ENCODE assay signal across 15 cellular contexts in genomic region chr10:71459513-71459912, GRCh38.
A peak's percentile ranks its signal among the peaks of the same experiment; 100 is the strongest.
DNase-seq lines count a peak whose midpoint lies in the region; ATAC-seq and TF ChIP-seq lines count a peak whose summit lies in the region.
"Had no signal": no experiment of that assay in that cellular context is flagged by ENCODE, and none has a peak within 500 bp of the region (broad histone marks: within the 10 kb centered on the region; RNA-seq: fewer than 3 reads in every experiment).

No MANE protein-coding gene starts in this region.

- CTCF ChIA-PET in HCT116 (lab: Charles Lee) = interaction anchor here (1.1 kb wide), 1 partner anchor 26 kb away, joined by 3 read pairs; no protein-coding TSS in a partner anchor

- no peaks in the 10 kb centered on the region for H3K9me2 ChIP-seq in HCT116 (ENCODE audit: insufficient read depth)

- no peak overlapping the region for H3K4me2 ChIP-seq in HCT116 (ENCODE audit: low read length)

- H3K27ac ChIP-seq in HCT116 (ENCODE audit: low read depth, low read length) = no peak overlapping the region
- H3K27ac ChIP-seq in gastrocnemius medialis = no peak overlapping the region

- H3K79me2 ChIP-seq in HCT116 (ENCODE audit: insufficient read depth, low read length) = no peaks in the 10 kb centered on the region

- H3K4me1 ChIP-seq in HCT116 (ENCODE audit: control insufficient read depth in 1 of 2, insufficient read depth in 2 of 2, low read length in 2 of 2) = no peaks in the 10 kb centered on the region
- H3K4me1 ChIP-seq in gastrocnemius medialis = peaks cover 0 to 10% of the 10 kb centered on the region in 2 donors
- H3K4me1 ChIP-seq: HAP-1 had no signal

- no peak for TF ChIP-seq RAD21 in HCT116 (IDR thresholded peaks at IDR 0.05; ENCODE audit: low read depth)

- DNase-seq in DMS 273 treated with DMSO at 0.1 percent for 48 hours (lab: John Stamatoyannopoulos, UW) (peak; percentile 58), HCT116 (ENCODE audit: low read depth, low spot score) (no peak), NCI-H345 treated with DMSO at 0.1 percent for 48 hours (lab: John Stamatoyannopoulos, UW; ENCODE audit: unreplicated experiment) (peak; percentile 11), iPS-NIHi7 (ENCODE audit: extremely low spot score) (peak; percentile 48), NCI-H748 treated with DMSO at 0.1 percent for 48 hours (lab: John Stamatoyannopoulos, UW) (no peak), gastrocnemius medialis (no peak)
- DNase-seq: COR-L47; KG1; NCI-H1436; NCI-H446 treated with DMSO at 0.1 percent for 48 hours; NK-92 treated with Interleukin-12 subunit alpha and Interleukin-12 subunit beta, amount 100 ng/mL, for 24 hours; RPMI8226; SIG-M5 had no signal

- in situ Hi-C loops in gastrocnemius medialis (cut with MboI; ENCODE audit: low sequenced_read_pairs in 4 of 4) = no loop called here

- H3K4me3 ChIP-seq in HCT116 (replicated peaks in 1 of 2; ENCODE audit: low read depth in 1 of 2, low read length in 2 of 2) (no peak overlapping the region), gastrocnemius medialis (no peak overlapping the region)
- H3K4me3 ChIP-seq: HAP-1 had no signal

- no peaks in the 10 kb centered on the region for H3K9me3 ChIP-seq in HCT116 (ENCODE audit: control insufficient read depth in 1 of 2, insufficient read depth in 1 of 2, low read depth in 1 of 2, low read length in 2 of 2)
- H3K9me3 ChIP-seq in gastrocnemius medialis = no peaks in the 10 kb centered on the region
- H3K9me3 ChIP-seq: HAP-1 had no signal

- intact Hi-C loops in HCT116 (cut with micrococcal nuclease) = no loop called here
- intact Hi-C loops in gastrocnemius medialis (cut with DNase I; ENCODE audit: low total_unique reads) = no loop called here

- BruUV-seq in HCT116 (replicated peaks; lab: Mats Ljungman, UMichigan) = no TSS peak

- no peak overlapping the region for H2AFZ ChIP-seq in HCT116 (ENCODE audit: low read depth, low read length, poor library complexity, severe bottlenecking)

- no peak for TF ChIP-seq POLR2A in HCT116 (IDR thresholded peaks at IDR 0.05; ENCODE audit: borderline replicate concordance, extremely low read depth, insufficient read depth, insufficient read length)
- TF ChIP-seq POLR2A in gastrocnemius medialis (IDR thresholded peaks at IDR 0.05) = no peak

- no peaks in the 10 kb centered on the region for H4K20me1 ChIP-seq in HCT116 (ENCODE audit: insufficient read depth)

- POLR2A ChIA-PET in HCT116 (lab: Charles Lee) = no interaction called here

- ATAC-seq in HCT116 (peak; percentile 55), gastrocnemius medialis (no peak), HG03378 (IDR thresholded peaks at IDR 0.05; ENCODE audit: unreplicated experiment) (no peak)

- H3K27me3 ChIP-seq in HCT116 (ENCODE audit: insufficient read depth, low read length) = peaks cover 7% of the 10 kb centered on the region; the same call in 1 of the 2 replicates
- no peaks in the 10 kb centered on the region for H3K27me3 ChIP-seq in gastrocnemius medialis

- H3K9ac ChIP-seq in HCT116 (ENCODE audit: low read length) = no peak overlapping the region

- H3K36me3 ChIP-seq in HCT116 (ENCODE audit: control insufficient read depth in 1 of 2, insufficient read depth in 2 of 2, low read length in 2 of 2) = no peaks in the 10 kb centered on the region
- no peaks in the 10 kb centered on the region for H3K36me3 ChIP-seq in gastrocnemius medialis
- H3K36me3 ChIP-seq: HAP-1 had no signal

- TF ChIP-seq CTCF in HCT116 (IDR thresholded peaks at IDR 0.05 in 2 of 3, conservative IDR thresholded peaks at IDR 0.05 in 1 of 3; ENCODE audit: borderline replicate concordance in 1 of 3, insufficient read depth in 1 of 3, low read depth in 2 of 3, low read length in 2 of 3) = peak in 2 of 3 experiments; percentile 3 to 15; a peak in 1 of 6 replicates
- no peak for TF ChIP-seq CTCF in gastrocnemius medialis (IDR thresholded peaks at IDR 0.05 in 4 of 5, conservative IDR thresholded peaks at IDR 0.05 in 1 of 5)

- RAD21 ChIA-PET in HCT116 (lab: Charles Lee; ENCODE audit: low non-redundant PET in 1 of 2, low total read pairs in 2 of 2, uncharacterized antibody in 2 of 2, unreplicated experiment in 2 of 2) = no interaction called here

TF ChIP-seq in HCT116, 20 proteins besides CTCF, POLR2A, EP300 and RAD21:
- TF ChIP-seq CBX3 (IDR thresholded peaks at IDR 0.05; ENCODE audit: low read depth) = no peak
- TF ChIP-seq FOSL1 (IDR thresholded peaks at IDR 0.05; ENCODE audit: low read depth) = no peak
- TF ChIP-seq ATF3 (IDR thresholded peaks at IDR 0.05) = no peak
- TF ChIP-seq EZH2phosphoT487 (IDR thresholded peaks at IDR 0.05; ENCODE audit: borderline replicate concordance) = no peak
- TF ChIP-seq ELF1 (IDR thresholded peaks at IDR 0.05; ENCODE audit: borderline replicate concordance, low read depth) = no peak
- TF ChIP-seq SP1 (IDR thresholded peaks at IDR 0.05; ENCODE audit: low read depth) = no peak
- TF ChIP-seq ZFX (IDR thresholded peaks at IDR 0.05) = no peak
- no peak for TF ChIP-seq REST (IDR thresholded peaks at IDR 0.05; ENCODE audit: low read depth)
- no peak for TF ChIP-seq POLR2AphosphoS5 (IDR thresholded peaks at IDR 0.05; ENCODE audit: low read depth, low read length)
- TF ChIP-seq EGR1 (IDR thresholded peaks at IDR 0.05; ENCODE audit: low read depth) = no peak
- no peak for TF ChIP-seq ZNF274 (IDR thresholded peaks at IDR 0.05; ENCODE audit: low read depth, low read length)

Comparison
In these comparisons a context has a peak if more than half of its experiments do, and no peak if none do; other contexts are left out.
1. DNase-seq: peak in DMS 273 treated with DMSO at 0.1 percent for 48 hours (single experiment), NCI-H345 treated with DMSO at 0.1 percent for 48 hours (single experiment) and iPS-NIHi7 (single experiment); none in HCT116 (single experiment), NCI-H748 treated with DMSO at 0.1 percent for 48 hours (single experiment) and gastrocnemius medialis (0 of 2).
2. CTCF ChIP-seq: peak in HCT116 (2 of 3); none in gastrocnemius medialis (0 of 5).